In genomic region chr1:35592991-35593769, GRCh38 we compare ENCODE assay signal across 18 cellular contexts. TPM values are rescaled to one million over a fixed set of nuclear protein-coding genes. Genes with fewer than 3 reads are reported as not detected.
DNase-seq lines count a peak whose midpoint lies in the region; ATAC-seq, FAIRE-seq and TF ChIP-seq lines count a peak whose summit lies in the region.
"Had no signal": no experiment of that assay in that cellular context is flagged by ENCODE, and none has a peak within 500 bp of the region (broad histone marks: within the 10 kb centered on the region; RNA-seq: fewer than 3 reads in every experiment).

No MANE protein-coding gene starts in this region.

- H3K79me2 ChIP-seq in K562 (ENCODE audit: control insufficient read depth, insufficient read depth, low read length) (no peaks in the 10 kb centered on the region), GM23338 (replicated peaks; ENCODE audit: insufficient read depth) (no peaks in the 10 kb centered on the region)

- H3K27me3 Mint-ChIP-seq in activated T-cell treated with anti-CD3 and anti-CD28 coated beads, Interleukin-2, amount 50 U/mL, for 72 hours (ENCODE audit: low read depth), result no peaks in the 10 kb centered on the region
- H3K27me3 Mint-ChIP-seq in GM23338 (ENCODE audit: insufficient read depth, low read depth, poor library complexity), result peaks cover 3% of the 10 kb centered on the region

- POLR2A ChIA-PET in K562 (lab: Yijun Ruan, JAX) (interaction anchor here (0.6 to 1.9 kb wide), 7 partner anchors 8 to 729 kb away, joined by 3 to 17 read pairs (median 5); no protein-coding TSS in a partner anchor), HEK293T (lab: Yijun Ruan, JAX) (no interaction called here)

- H3K4me1 ChIP-seq in K562 (replicated peaks in 1 of 2; ENCODE audit: control insufficient read depth in 2 of 2, insufficient read depth in 2 of 2, low read length in 2 of 2) (peaks cover 4 to 9% of the 10 kb centered on the region in 2 experiments; a peak in 3 of 5 replicates), GM23338 (ENCODE audit: insufficient read depth) (no peaks in the 10 kb centered on the region)
- H3K4me1 ChIP-seq: suprapubic skin had no signal

- in situ Hi-C loops in K562 (cut with MboI), result no loop called here

- CTCF ChIA-PET in K562 (lab: Yijun Ruan, JAX; ENCODE audit: low intra/inter-chr PET ratio) (no interaction called here), HEK293T (lab: Yijun Ruan, JAX) (interaction anchor here (0.6 to 0.9 kb wide), 2 partner anchors 24 to 1138 kb away, joined by 3 to 5 read pairs; no protein-coding TSS in a partner anchor)

- no peak for TF ChIP-seq POLR2A in K562 (conservative IDR thresholded peaks at IDR 0.05)

- 48% methylated on average over 8 of the region's 8 CpGs for WGBS in K562 (ENCODE audit: insufficient coverage, low coverage, missing lambda C conversion rate)

- H3K9me3 Mint-ChIP-seq in activated T-cell treated with anti-CD3 and anti-CD28 coated beads, Interleukin-2, amount 50 U/mL, for 72 hours, result no peaks in the 10 kb centered on the region
- 0 out of 3 replicates have a peak, but pooled peaks cover 2% of the 10 kb centered on the region for H3K9me3 Mint-ChIP-seq in GM23338

- H3K4me2 ChIP-seq in K562 (ENCODE audit: insufficient read depth, low read length) (no peak overlapping the region), GM23338 (no peak overlapping the region)

- H3K36me3 Mint-ChIP-seq in activated T-cell treated with anti-CD3 and anti-CD28 coated beads, Interleukin-2, amount 50 U/mL, for 72 hours (ENCODE audit: insufficient read depth in 2 of 2), result no peaks in the 10 kb centered on the region
- H3K36me3 Mint-ChIP-seq in GM23338 (ENCODE audit: low read depth), result no peaks in the 10 kb centered on the region

- FAIRE-seq in K562 (lab: Jason Lieb, UNC), result peak; percentile 40
- FAIRE-seq: bronchial epithelial cell had no signal

- no peak for DNase-seq in activated T-cell treated with anti-CD3 and anti-CD28 coated beads, Interleukin-2, amount 50 U/mL, for 72 hours
- no peak for DNase-seq in activated T-cell treated with anti-CD3 and anti-CD28 coated beads for 4 hours
- DNase-seq in NOMO-1 treated with dmso at 0.1 percent for 144 hours (lab: John Stamatoyannopoulos, UW; ENCODE audit: unreplicated experiment), result peak; percentile 4
- DNase-seq in K562 (ENCODE audit: extremely low read depth in 1 of 4, low spot score in 3 of 4), result no peak
- DNase-seq in stimulated activated naive CD8-positive, alpha-beta T cell treated with anti-CD3 and anti-CD28 coated beads, Interleukin-15, Interleukin-2, amounts not matched to agents 100 U/mL and 50 U/mL, for 24 hours, result no peak
- no peak for DNase-seq in GM23338 (ENCODE audit: low spot score)
- DNase-seq in HT-29 (ENCODE audit: low spot score), result no peak
- no peak for DNase-seq in HEK293T (ENCODE audit: extremely low spot score)
- DNase-seq: activated CD4-positive, CD25-positive, alpha-beta regulatory T cell treated with anti-CD3 and anti-CD28 coated beads, Interleukin-2, amount 50 U/mL, for 72 hours; activated effector memory CD4-positive, alpha-beta T cell treated with anti-CD3 and anti-CD28 coated beads, Interleukin-2, amount 50 U/mL, for 16 hours; DMS153; effector CD8-positive, alpha-beta T cell; NCI-H1092; NCI-H446 had no signal

- H3K9me2 ChIP-seq in GM23338 (ENCODE audit: insufficient read depth), result no peaks in the 10 kb centered on the region

- peak; percentile 43 to 55 for ATAC-seq in activated T-cell treated with anti-CD3 and anti-CD28 coated beads, Interleukin-2, amount 50 U/mL, for 72 hours (replicated peaks in 1 of 2)
- ATAC-seq in K562 (peak; percentile 37), GM23338 (no peak)
- peak; percentile 45 for ATAC-seq in stimulated activated naive CD8-positive, alpha-beta T cell treated with anti-CD3 and anti-CD28 coated beads, Interleukin-15, Interleukin-2, amounts not matched to agents 100 U/mL and 50 U/mL, for 24 hours
- ATAC-seq: SK-N-SH treated with all-trans-retinoic acid at 6 μM for 48 hours had no signal

- H3K9ac ChIP-seq in K562 (ENCODE audit: insufficient read depth in 1 of 2, low read depth in 2 of 2, low read length in 2 of 2), result no peak overlapping the region

- H2AFZ ChIP-seq in K562 (ENCODE audit: low read depth, low read length) (no peak overlapping the region), GM23338 (no peak overlapping the region)

- H3K9me3 ChIP-seq in K562 (replicated peaks; ENCODE audit: control insufficient read depth, insufficient read depth, low read depth, low read length), result no peaks in the 10 kb centered on the region
- H3K9me3 ChIP-seq: suprapubic skin had no signal

- TF ChIP-seq EP300 in K562 (IDR thresholded peaks at IDR 0.05; ENCODE audit: low read length), result no peak

- H3K4me3 ChIP-seq in K562 (no peak overlapping the region), GM23338 (no peak overlapping the region)
- H3K4me3 ChIP-seq: suprapubic skin had no signal

- H3F3A ChIP-seq in GM23338 (replicated peaks; ENCODE audit: low read depth), result no peaks in the 10 kb centered on the region

- no peaks in the 10 kb centered on the region for H3K9me1 ChIP-seq in K562 (ENCODE audit: control insufficient read depth, insufficient read depth, low read length)

- no peak overlapping the region for H3K27ac Mint-ChIP-seq in activated T-cell treated with anti-CD3 and anti-CD28 coated beads, Interleukin-2, amount 50 U/mL, for 72 hours
- H3K27ac Mint-ChIP-seq in GM23338, result no peak overlapping the region

- H3K4me1 Mint-ChIP-seq in activated T-cell treated with anti-CD3 and anti-CD28 coated beads, Interleukin-2, amount 50 U/mL, for 72 hours (ENCODE audit: low read depth), result peaks cover 10% of the 10 kb centered on the region
- H3K4me1 Mint-ChIP-seq in GM23338, result peaks cover 5% of the 10 kb centered on the region; the same call in 2 of the 3 replicates

- H3K27me3 ChIP-seq in K562 (ENCODE audit: control insufficient read depth in 2 of 2, insufficient read depth in 2 of 2, low read length in 2 of 2), result no peaks in the 10 kb centered on the region
- no peaks in the 10 kb centered on the region for H3K27me3 ChIP-seq in GM23338 (ENCODE audit: insufficient read depth)
- H3K27me3 ChIP-seq: suprapubic skin had no signal

- TF ChIP-seq CTCF in K562 (IDR thresholded peaks at IDR 0.05 in 2 of 3, conservative IDR thresholded peaks at IDR 0.05 in 1 of 3; ENCODE audit: insufficient read depth in 2 of 3, low read depth in 1 of 3, low read length in 3 of 3) (no peak), GM23338 (conservative IDR thresholded peaks at IDR 0.05; ENCODE audit: low read depth in 2 of 2) (no peak)

- intact Hi-C loops in K562 (cut with micrococcal nuclease), result no loop called here

- H4K20me1 ChIP-seq in K562 (replicated peaks; ENCODE audit: control insufficient read depth, insufficient read depth, low read length) (no peaks in the 10 kb centered on the region), GM23338 (replicated peaks; ENCODE audit: insufficient read depth) (no peaks in the 10 kb centered on the region; the same call in 1 of the 2 replicates)

- BruUV-seq in K562 (replicated peaks; lab: Mats Ljungman, UMichigan), result no TSS peak

- no peak overlapping the region for H3K4me3 Mint-ChIP-seq in activated T-cell treated with anti-CD3 and anti-CD28 coated beads, Interleukin-2, amount 50 U/mL, for 72 hours
- no peak overlapping the region for H3K4me3 Mint-ChIP-seq in GM23338

- no peak for TF ChIP-seq RAD21 in K562 (CRISPR knock-in tag; conservative IDR thresholded peaks at IDR 0.05 in 1 of 2, IDR thresholded peaks at IDR 0.05 in 1 of 2)

- H3K36me3 ChIP-seq in K562 (ENCODE audit: control insufficient read depth, insufficient read depth, low read length) (peaks cover 20% of the 10 kb centered on the region; the same call in 2 of the 3 replicates), GM23338 (ENCODE audit: insufficient read depth) (no peaks in the 10 kb centered on the region)

- H3K27ac ChIP-seq in K562 (ENCODE audit: extremely low read depth, low read depth, low read length) (no peak overlapping the region), GM23338 (ENCODE audit: low read depth) (no peak overlapping the region)
- H3K27ac ChIP-seq: suprapubic skin had no signal

RNA-seq across cellular contexts. Expression of gene TFAP2E, which starts 20.1 kb away (rescaled TPM):
- 1 to 10 TPM; 1.2 to 1.9 TPM for total RNA-seq in activated T-cell treated with anti-CD3 and anti-CD28 coated beads, Interleukin-2, amount 50 U/mL, for 72 hours
- total RNA-seq in K562 (2011; cell fraction: chromatin; rRNA removed; ENCODE audit: low replicate concordance), result 0.30 and 0.44 TPM in 2 replicates
- total RNA-seq in K562 (2011; cell fraction: nucleolus; rRNA removed), result 0.39 TPM in 1 of 2 replicates, not detected in the other
- 0.81 TPM in 1 of 2 replicates, not detected in the other for total RNA-seq in K562 (2011; cell fraction: nucleoplasm; rRNA removed)
- total RNA-seq in K562 (2014; rRNA removed) (not detected in 2 replicates), K562 (2014; rRNA removed; fragmentation: Illumina TruSeq; extraction: Trizol) (not detected in 2 replicates), K562 (2015; rRNA removed; fragmentation: Illumina TruSeq; extraction: Trizol) (0.11 TPM in 1 of 2 replicates, not detected in the other), K562 (2021) (not detected in 2 replicates)
- polyA plus RNA-seq in K562 (2011; rRNA removed) (0.07 and 0.11 TPM in 2 replicates), K562 (2014; fragmentation: Illumina TruSeq; extraction: Trizol) (not detected in 2 replicates), K562 (2014; fragmentation: Nextera tagmentation; extraction: Ambion mirVana) (under 1 TPM; 0.03 to 0.06 TPM), K562 (2014; rRNA removed) (0.04 and 0.07 TPM in 2 replicates), GM23338 (2016; fragmentation: Nextera tagmentation; extraction: Ambion mirVana) (0.34 TPM in 1 of 2 replicates, not detected in the other)
- not detected in 2 replicates for polyA plus RNA-seq in K562 (2011; cell fraction: cytosol; rRNA removed)
- 0.31 and 0.38 TPM in 2 replicates for polyA plus RNA-seq in K562 (2011; cell fraction: nucleus; rRNA removed)
- polyA plus RNA-seq in K562 (2012), result 0.20 and 0.58 TPM in 2 replicates
- 0.14 TPM in 1 of 2 replicates, not detected in the other for polyA minus RNA-seq in K562 (2011; rRNA and poly(A)+ RNA removed)
- not detected in 2 replicates for polyA minus RNA-seq in K562 (2011; cell fraction: cytosol; rRNA and poly(A)+ RNA removed)
- not detected in 2 replicates for polyA minus RNA-seq in K562 (2011; cell fraction: nucleus; rRNA and poly(A)+ RNA removed)
- total RNA-seq in GM23338 (2014; rRNA removed; shearing (Covaris generic)), result 0.12 and 1.4 TPM in 2 replicates
- 0.05 and 0.28 TPM in 2 replicates for total RNA-seq in HT-29 (2014; rRNA removed; shearing (Covaris generic))
- total RNA-seq: HT1080 had no signal

RNA-seq across cellular contexts. Expression of gene NCDN, which starts 35.6 kb away (rescaled TPM):
- total RNA-seq in activated T-cell treated with anti-CD3 and anti-CD28 coated beads, Interleukin-2, amount 50 U/mL, for 72 hours, result 10 to 100 TPM; 23.7 to 24.7 TPM
- total RNA-seq in K562 (2011; cell fraction: chromatin; rRNA removed; ENCODE audit: low replicate concordance), result 18.2 and 51.7 TPM in 2 replicates
- 35.4 and 36.2 TPM in 2 replicates for total RNA-seq in K562 (2011; cell fraction: nucleolus; rRNA removed)
- total RNA-seq in K562 (2011; cell fraction: nucleoplasm; rRNA removed), result 27.1 and 28.9 TPM in 2 replicates
- total RNA-seq in K562 (2014; rRNA removed) (16.4 and 20.4 TPM in 2 replicates), K562 (2014; rRNA removed; fragmentation: Illumina TruSeq; extraction: Trizol) (4.5 and 5.4 TPM in 2 replicates), K562 (2015; rRNA removed; fragmentation: Illumina TruSeq; extraction: Trizol) (10.7 and 13.3 TPM in 2 replicates), K562 (2021) (33.5 and 35.1 TPM in 2 replicates)
- polyA plus RNA-seq in K562 (2011; rRNA removed) (8.1 and 14.6 TPM in 2 replicates), K562 (2014; fragmentation: Illumina TruSeq; extraction: Trizol) (16.0 and 26.9 TPM in 2 replicates), K562 (2014; fragmentation: Nextera tagmentation; extraction: Ambion mirVana) (1 to 10 TPM; 1.9 to 2.6 TPM), K562 (2014; rRNA removed) (20.0 and 24.8 TPM in 2 replicates), GM23338 (2016; fragmentation: Nextera tagmentation; extraction: Ambion mirVana) (13.2 and 14.7 TPM in 2 replicates)
- 11.3 and 22.9 TPM in 2 replicates for polyA plus RNA-seq in K562 (2011; cell fraction: cytosol; rRNA removed)
- 32.8 and 67.9 TPM in 2 replicates for polyA plus RNA-seq in K562 (2011; cell fraction: nucleus; rRNA removed)
- 23.9 and 26.1 TPM in 2 replicates for polyA plus RNA-seq in K562 (2012)
- 4.9 and 5.2 TPM in 2 replicates for polyA minus RNA-seq in K562 (2011; rRNA and poly(A)+ RNA removed)
- polyA minus RNA-seq in K562 (2011; cell fraction: cytosol; rRNA and poly(A)+ RNA removed), result 13.6 and 15.4 TPM in 2 replicates
- 16.6 and 17.4 TPM in 2 replicates for polyA minus RNA-seq in K562 (2011; cell fraction: nucleus; rRNA and poly(A)+ RNA removed)
- 43.1 and 44.2 TPM in 2 replicates for total RNA-seq in GM23338 (2014; rRNA removed; shearing (Covaris generic))
- total RNA-seq in HT-29 (2014; rRNA removed; shearing (Covaris generic)), result 42.4 and 50.9 TPM in 2 replicates

RNA-seq across cellular contexts. Expression of gene KIAA0319L, which starts 36.0 kb away (rescaled TPM):
- total RNA-seq in activated T-cell treated with anti-CD3 and anti-CD28 coated beads, Interleukin-2, amount 50 U/mL, for 72 hours, result 10 to 100 TPM; 44.3 to 60.9 TPM
- 218 and 257 TPM in 2 replicates for total RNA-seq in K562 (2011; cell fraction: chromatin; rRNA removed; ENCODE audit: low replicate concordance)
- 151 and 178 TPM in 2 replicates for total RNA-seq in K562 (2011; cell fraction: nucleolus; rRNA removed)
- 203 and 242 TPM in 2 replicates for total RNA-seq in K562 (2011; cell fraction: nucleoplasm; rRNA removed)
- 22.7 and 26.9 TPM in 2 replicates for total RNA-seq in K562 (2014; rRNA removed)
- total RNA-seq in K562 (2014; rRNA removed; fragmentation: Illumina TruSeq; extraction: Trizol), result 29.3 and 30.2 TPM in 2 replicates
- 25.0 and 27.4 TPM in 2 replicates for total RNA-seq in K562 (2015; rRNA removed; fragmentation: Illumina TruSeq; extraction: Trizol)
- total RNA-seq in K562 (2021), result 32.7 and 33.2 TPM in 2 replicates
- polyA plus RNA-seq in K562 (2011; rRNA removed), result 51.7 and 66.5 TPM in 2 replicates
- polyA plus RNA-seq in K562 (2011; cell fraction: cytosol; rRNA removed), result 29.9 and 48.2 TPM in 2 replicates
- polyA plus RNA-seq in K562 (2011; cell fraction: nucleus; rRNA removed), result 76.5 and 77.3 TPM in 2 replicates
- 29.4 and 50.6 TPM in 2 replicates for polyA plus RNA-seq in K562 (2012)
- 32.2 and 40.1 TPM in 2 replicates for polyA plus RNA-seq in K562 (2014; fragmentation: Illumina TruSeq; extraction: Trizol)
- 1 to 10 TPM; 2.4 to 5.9 TPM for polyA plus RNA-seq in K562 (2014; fragmentation: Nextera tagmentation; extraction: Ambion mirVana)
- polyA plus RNA-seq in K562 (2014; rRNA removed), result 23.4 and 28.5 TPM in 2 replicates
- polyA minus RNA-seq in K562 (2011; rRNA and poly(A)+ RNA removed), result 84.3 and 87.6 TPM in 2 replicates
- polyA minus RNA-seq in K562 (2011; cell fraction: cytosol; rRNA and poly(A)+ RNA removed), result 28.8 and 38.0 TPM in 2 replicates
- polyA minus RNA-seq in K562 (2011; cell fraction: nucleus; rRNA and poly(A)+ RNA removed), result 47.7 and 95.0 TPM in 2 replicates
- total RNA-seq in GM23338 (2014; rRNA removed; shearing (Covaris generic)), result 74.0 and 75.1 TPM in 2 replicates
- 25.6 and 27.2 TPM in 2 replicates for polyA plus RNA-seq in GM23338 (2016; fragmentation: Nextera tagmentation; extraction: Ambion mirVana)
- total RNA-seq in HT-29 (2014; rRNA removed; shearing (Covaris generic)), result 33.9 and 34.1 TPM in 2 replicates

RNA-seq across cellular contexts. Expression of gene PSMB2, which starts 48.1 kb away (rescaled TPM):
- 10 to 100 TPM; 53.7 to 61.4 TPM for total RNA-seq in activated T-cell treated with anti-CD3 and anti-CD28 coated beads, Interleukin-2, amount 50 U/mL, for 72 hours
- total RNA-seq in K562 (2011; cell fraction: chromatin; rRNA removed; ENCODE audit: low replicate concordance), result 31.2 and 38.1 TPM in 2 replicates
- 24.7 and 27.5 TPM in 2 replicates for total RNA-seq in K562 (2011; cell fraction: nucleolus; rRNA removed)
- 46.6 and 87.8 TPM in 2 replicates for total RNA-seq in K562 (2011; cell fraction: nucleoplasm; rRNA removed)
- total RNA-seq in K562 (2014; rRNA removed) (71.7 and 103 TPM in 2 replicates), K562 (2014; rRNA removed; fragmentation: Illumina TruSeq; extraction: Trizol) (144 and 145 TPM in 2 replicates), K562 (2015; rRNA removed; fragmentation: Illumina TruSeq; extraction: Trizol) (140 and 155 TPM in 2 replicates), K562 (2021) (231 and 235 TPM in 2 replicates)
- polyA plus RNA-seq in K562 (2011; rRNA removed) (165 and 171 TPM in 2 replicates), K562 (2014; fragmentation: Illumina TruSeq; extraction: Trizol) (283 and 321 TPM in 2 replicates), K562 (2014; fragmentation: Nextera tagmentation; extraction: Ambion mirVana) (100 to 1,000 TPM; 499 to 543 TPM), K562 (2014; rRNA removed) (150 and 162 TPM in 2 replicates), GM23338 (2016; fragmentation: Nextera tagmentation; extraction: Ambion mirVana) (147 and 151 TPM in 2 replicates)
- 180 and 190 TPM in 2 replicates for polyA plus RNA-seq in K562 (2011; cell fraction: cytosol; rRNA removed)
- 68.1 and 83.6 TPM in 2 replicates for polyA plus RNA-seq in K562 (2011; cell fraction: nucleus; rRNA removed)
- polyA plus RNA-seq in K562 (2012), result 147 and 203 TPM in 2 replicates
- polyA minus RNA-seq in K562 (2011; rRNA and poly(A)+ RNA removed), result 117 and 126 TPM in 2 replicates
- 108 and 118 TPM in 2 replicates for polyA minus RNA-seq in K562 (2011; cell fraction: cytosol; rRNA and poly(A)+ RNA removed)
- 13.2 and 23.4 TPM in 2 replicates for polyA minus RNA-seq in K562 (2011; cell fraction: nucleus; rRNA and poly(A)+ RNA removed)
- 68.2 and 72.2 TPM in 2 replicates for total RNA-seq in GM23338 (2014; rRNA removed; shearing (Covaris generic))
- 39.1 and 42.2 TPM in 2 replicates for total RNA-seq in HT-29 (2014; rRNA removed; shearing (Covaris generic))
